ENCODE assay signal across 8 cellular contexts in the genomic region with DNA sequence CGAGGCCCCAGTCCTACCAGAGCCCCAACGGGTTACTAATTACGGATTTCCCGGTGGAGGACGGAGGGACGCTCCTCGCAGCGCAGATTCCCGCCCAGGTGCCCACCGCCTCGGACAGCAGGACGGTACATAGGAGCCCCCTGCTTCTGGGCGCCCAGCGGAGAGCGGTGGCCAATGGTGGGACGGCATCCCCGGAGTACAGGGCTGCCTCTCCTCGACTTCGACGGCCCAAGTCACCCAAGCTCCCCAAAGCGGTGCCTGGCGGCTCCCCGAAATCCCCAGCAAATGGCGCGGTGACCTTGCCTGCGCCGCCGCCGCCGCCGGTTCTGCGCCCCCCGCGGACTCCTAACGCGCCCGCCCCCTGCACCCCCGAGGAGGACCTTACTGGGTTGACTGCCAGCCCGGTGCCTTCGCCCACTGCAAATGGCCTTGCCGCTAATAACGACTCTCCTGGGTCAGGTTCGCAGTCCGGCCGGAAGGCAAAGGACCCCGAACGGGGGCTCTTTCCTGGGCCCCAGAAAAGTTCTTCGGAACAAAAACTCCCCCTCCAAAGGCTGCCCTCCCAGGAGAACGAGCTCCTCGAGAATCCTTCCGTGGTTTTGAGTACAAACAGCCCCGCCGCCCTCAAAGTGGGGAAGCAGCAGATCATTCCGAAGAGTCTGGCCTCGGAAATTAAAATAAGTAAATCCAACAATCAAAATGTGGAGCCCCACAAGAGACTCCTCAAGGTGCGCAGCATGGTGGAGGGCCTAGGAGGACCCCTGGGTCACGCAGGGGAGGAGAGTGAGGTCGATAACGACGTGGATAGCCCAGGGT. TPM values are rescaled to one million over a fixed set of nuclear protein-coding genes. Genes with fewer than 3 reads are reported as not detected.
DNase-seq lines count a peak whose midpoint lies in the region; ATAC-seq and TF ChIP-seq lines count a peak whose summit lies in the region.

No MANE protein-coding gene starts in this region.

- H3K27me3 Mint-ChIP-seq in T-helper 2 cell treated with Interferon-gamma antibody and Interleukin-4, amounts not matched to agents 5 μg/mL and 100 μg/mL, for 36 hours (ENCODE audit: low read depth): peaks cover 74% of the 10 kb centered on the region
- peaks cover 5% of the 10 kb centered on the region for H3K27me3 Mint-ChIP-seq in neural progenitor cell (ENCODE audit: insufficient read depth, low read depth)

- H3K4me3 Mint-ChIP-seq in T-helper 2 cell treated with Interferon-gamma antibody and Interleukin-4, amounts not matched to agents 5 μg/mL and 100 μg/mL, for 36 hours: peak overlapping the region; percentile 89
- peak overlapping the region; percentile 90 for H3K4me3 Mint-ChIP-seq in neural progenitor cell

- peak overlapping the region; percentile 97 for H3K4me2 ChIP-seq in fibroblast of lung (ENCODE audit: extremely low read depth, insufficient read depth, low read length)
- peak overlapping the region; percentile 93 for H3K4me2 ChIP-seq in neural progenitor cell

- H3K9me3 ChIP-seq in fibroblast of lung (ENCODE audit: control insufficient read depth, insufficient read depth, low read depth, low read length): no peaks in the 10 kb centered on the region
- H3K9me3 ChIP-seq in neural progenitor cell (ENCODE audit: low read depth): no peaks in the 10 kb centered on the region

- no peaks in the 10 kb centered on the region for H3K36me3 Mint-ChIP-seq in T-helper 2 cell treated with Interferon-gamma antibody and Interleukin-4, amounts not matched to agents 5 μg/mL and 100 μg/mL, for 36 hours (ENCODE audit: low read depth)
- peaks cover 2% of the 10 kb centered on the region for H3K36me3 Mint-ChIP-seq in neural progenitor cell

- H3K79me2 ChIP-seq in fibroblast of lung (ENCODE audit: control insufficient read depth, insufficient read depth, low read length) (no peaks in the 10 kb centered on the region), neural progenitor cell (ENCODE audit: low read depth) (peaks cover 14% of the 10 kb centered on the region)

- H3K4me1 ChIP-seq in fibroblast of lung (ENCODE audit: control insufficient read depth, extremely low read depth, insufficient read depth, low read length): no peaks in the 10 kb centered on the region
- peaks cover 14% of the 10 kb centered on the region for H3K4me1 ChIP-seq in neural progenitor cell

- H4K20me1 ChIP-seq in fibroblast of lung (ENCODE audit: control insufficient read depth, extremely low read depth, insufficient read depth, low read length): no peaks in the 10 kb centered on the region
- peaks cover 30% of the 10 kb centered on the region for H4K20me1 ChIP-seq in neural progenitor cell (ENCODE audit: low read depth)

- TF ChIP-seq CTCF in fibroblast of lung (conservative IDR thresholded peaks at IDR 0.05 in 1 of 2, IDR thresholded peaks at IDR 0.05 in 1 of 2; ENCODE audit: low read depth in 1 of 2, low read length in 2 of 2) (no peak), neural progenitor cell (IDR thresholded peaks at IDR 0.05) (no peak)

- H3K27ac ChIP-seq in fibroblast of lung (ENCODE audit: insufficient read depth, low read length) (peak overlapping the region; percentile 46), neural progenitor cell (no peak overlapping the region)

- H3K4me1 Mint-ChIP-seq in T-helper 2 cell treated with Interferon-gamma antibody and Interleukin-4, amounts not matched to agents 5 μg/mL and 100 μg/mL, for 36 hours (ENCODE audit: low read depth): peaks cover 18% of the 10 kb centered on the region
- peaks cover 39% of the 10 kb centered on the region for H3K4me1 Mint-ChIP-seq in neural progenitor cell

- peak; percentile 3 for DNase-seq in stimulated activated CD4-positive, alpha-beta T cell treated with anti-CD3 and anti-CD28 coated beads, Interleukin-1b, Interleukin-23, amount 100 ng/mL, for 48 hours
- DNase-seq in stimulated activated CD4-positive, alpha-beta T cell treated with anti-CD3 and anti-CD28 coated beads, Interleukin-4, amount 100 ng/mL, for 1 hour: no peak
- no peak for DNase-seq in T-helper 2 cell treated with Interferon-gamma antibody and Interleukin-4, amounts not matched to agents 5 μg/mL and 100 μg/mL, for 36 hours (ENCODE audit: low spot score)
- DNase-seq in fibroblast of lung (ENCODE audit: low read depth in 2 of 2) (no peak), neural progenitor cell (ENCODE audit: low spot score) (peak; percentile 56), AG08395 (ENCODE audit: low spot score) (no peak), CD1c-positive myeloid dendritic cell (ENCODE audit: extremely low spot score) (no peak)

- H3K9ac ChIP-seq in fibroblast of lung (ENCODE audit: insufficient read depth, low read length) (peak overlapping the region; percentile 48), neural progenitor cell (no peak overlapping the region)

- no peak for ATAC-seq in HG03095 (IDR thresholded peaks at IDR 0.05; ENCODE audit: unreplicated experiment)

- H3K4me3 ChIP-seq in fibroblast of lung (replicated peaks in 1 of 4; ENCODE audit: control extremely low read depth in 1 of 4, insufficient read depth in 1 of 4, low read depth in 3 of 4, low read length in 4 of 4) (peak overlapping the region; percentile 80 to 91 (median 84)), neural progenitor cell (peak overlapping the region; percentile 79)

- no peaks in the 10 kb centered on the region for H3K36me3 ChIP-seq in fibroblast of lung (ENCODE audit: control insufficient read depth, insufficient read depth, low read length)
- H3K36me3 ChIP-seq in neural progenitor cell: no peaks in the 10 kb centered on the region

- H3K9me3 Mint-ChIP-seq in T-helper 2 cell treated with Interferon-gamma antibody and Interleukin-4, amounts not matched to agents 5 μg/mL and 100 μg/mL, for 36 hours: no peaks in the 10 kb centered on the region
- H3K9me3 Mint-ChIP-seq in neural progenitor cell: no peaks in the 10 kb centered on the region

- H3K27me3 ChIP-seq in fibroblast of lung (ENCODE audit: control insufficient read depth, insufficient read depth, low read length): no peaks in the 10 kb centered on the region
- H3K27me3 ChIP-seq in neural progenitor cell: peaks cover 35% of the 10 kb centered on the region

- H3K27ac Mint-ChIP-seq in T-helper 2 cell treated with Interferon-gamma antibody and Interleukin-4, amounts not matched to agents 5 μg/mL and 100 μg/mL, for 36 hours: no peak overlapping the region
- no peak overlapping the region for H3K27ac Mint-ChIP-seq in neural progenitor cell

- H3F3A ChIP-seq in neural progenitor cell (ENCODE audit: low read depth): no peaks in the 10 kb centered on the region

- peak overlapping the region; percentile 94 for H2AFZ ChIP-seq in fibroblast of lung (ENCODE audit: low read length)
- peak overlapping the region; percentile 99 for H2AFZ ChIP-seq in neural progenitor cell (replicated peaks)

RNA-seq across cellular contexts. Expression of gene ARHGEF26, which starts 1.1 kb away (rescaled TPM):
- total RNA-seq in fibroblast of lung (1.3 and 2.1 TPM in 2 replicates), neural progenitor cell (ENCODE audit: low replicate concordance) (13.4 and 14.0 TPM in 2 replicates)
- polyA plus RNA-seq in fibroblast of lung: 0.72 and 2.5 TPM in 2 replicates
- 1.0 and 3.6 TPM in 2 replicates for polyA plus RNA-seq in fibroblast of lung (2012)
- 0.79 and 1.5 TPM in 2 replicates for polyA minus RNA-seq in fibroblast of lung (ENCODE audit: low replicate concordance)

Comparison
In these comparisons a context has a peak if more than half of its experiments do, and no peak if none do; other contexts are left out.
1. DNase-seq: peak in stimulated activated CD4-positive, alpha-beta T cell treated with anti-CD3 and anti-CD28 coated beads, Interleukin-1b, Interleukin-23, amount 100 ng/mL, for 48 hours (single experiment) and neural progenitor cell (single experiment); none in stimulated activated CD4-positive, alpha-beta T cell treated with anti-CD3 and anti-CD28 coated beads, Interleukin-4, amount 100 ng/mL, for 1 hour (single experiment), T-helper 2 cell treated with Interferon-gamma antibody and Interleukin-4, amounts not matched to agents 5 μg/mL and 100 μg/mL, for 36 hours (single experiment), fibroblast of lung (0 of 2), AG08395 (single experiment) and CD1c-positive myeloid dendritic cell (single experiment).